1 cellular context compared by ENCODE assay signal in the genomic region with DNA sequence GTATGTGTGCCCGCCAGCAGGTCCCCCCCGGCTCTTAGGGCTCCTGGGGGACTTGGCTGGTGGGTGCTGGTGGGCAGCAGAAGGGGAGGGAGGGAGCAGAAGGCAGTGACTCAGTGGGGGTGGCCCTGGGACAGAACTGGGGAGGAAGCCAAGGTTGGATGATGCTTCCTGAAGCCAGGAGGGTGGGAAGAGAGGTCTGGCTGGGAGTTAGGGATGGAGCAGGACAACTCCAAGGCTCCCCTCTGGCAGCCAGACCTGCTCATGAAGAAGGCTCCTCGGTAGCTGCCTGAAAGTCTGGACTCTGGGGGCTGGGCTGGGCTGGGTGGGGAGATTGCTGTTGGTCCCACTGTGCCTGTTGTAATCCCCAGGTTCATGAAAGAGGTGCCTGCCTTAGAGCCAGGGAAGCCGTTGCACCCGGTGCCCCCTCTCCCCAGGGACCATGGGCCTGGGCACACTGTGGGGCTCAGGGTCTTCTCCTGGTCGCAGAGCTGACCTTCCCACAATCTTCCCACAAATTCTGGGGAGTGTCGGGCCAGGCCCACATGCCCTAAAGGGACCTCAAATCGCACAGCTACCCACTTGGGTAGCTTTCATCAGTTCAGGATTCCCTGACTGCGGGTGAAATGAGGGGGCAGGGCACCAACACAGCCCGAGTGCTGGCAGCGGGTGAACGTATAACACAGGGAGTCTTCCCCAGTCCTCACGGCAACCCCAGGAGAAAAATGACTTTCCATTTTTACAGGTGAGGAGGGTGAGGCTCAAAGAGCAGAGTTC.
A peak's percentile ranks its signal among the peaks of the same experiment; 100 is the strongest.
TF ChIP-seq lines count a peak whose summit lies in the region.

No MANE protein-coding gene starts in this region.

TF ChIP-seq in K562, 482 proteins besides CTCF, POLR2A, EP300 and RAD21 (continued from another document):
- TF ChIP-seq, protein P1, sequence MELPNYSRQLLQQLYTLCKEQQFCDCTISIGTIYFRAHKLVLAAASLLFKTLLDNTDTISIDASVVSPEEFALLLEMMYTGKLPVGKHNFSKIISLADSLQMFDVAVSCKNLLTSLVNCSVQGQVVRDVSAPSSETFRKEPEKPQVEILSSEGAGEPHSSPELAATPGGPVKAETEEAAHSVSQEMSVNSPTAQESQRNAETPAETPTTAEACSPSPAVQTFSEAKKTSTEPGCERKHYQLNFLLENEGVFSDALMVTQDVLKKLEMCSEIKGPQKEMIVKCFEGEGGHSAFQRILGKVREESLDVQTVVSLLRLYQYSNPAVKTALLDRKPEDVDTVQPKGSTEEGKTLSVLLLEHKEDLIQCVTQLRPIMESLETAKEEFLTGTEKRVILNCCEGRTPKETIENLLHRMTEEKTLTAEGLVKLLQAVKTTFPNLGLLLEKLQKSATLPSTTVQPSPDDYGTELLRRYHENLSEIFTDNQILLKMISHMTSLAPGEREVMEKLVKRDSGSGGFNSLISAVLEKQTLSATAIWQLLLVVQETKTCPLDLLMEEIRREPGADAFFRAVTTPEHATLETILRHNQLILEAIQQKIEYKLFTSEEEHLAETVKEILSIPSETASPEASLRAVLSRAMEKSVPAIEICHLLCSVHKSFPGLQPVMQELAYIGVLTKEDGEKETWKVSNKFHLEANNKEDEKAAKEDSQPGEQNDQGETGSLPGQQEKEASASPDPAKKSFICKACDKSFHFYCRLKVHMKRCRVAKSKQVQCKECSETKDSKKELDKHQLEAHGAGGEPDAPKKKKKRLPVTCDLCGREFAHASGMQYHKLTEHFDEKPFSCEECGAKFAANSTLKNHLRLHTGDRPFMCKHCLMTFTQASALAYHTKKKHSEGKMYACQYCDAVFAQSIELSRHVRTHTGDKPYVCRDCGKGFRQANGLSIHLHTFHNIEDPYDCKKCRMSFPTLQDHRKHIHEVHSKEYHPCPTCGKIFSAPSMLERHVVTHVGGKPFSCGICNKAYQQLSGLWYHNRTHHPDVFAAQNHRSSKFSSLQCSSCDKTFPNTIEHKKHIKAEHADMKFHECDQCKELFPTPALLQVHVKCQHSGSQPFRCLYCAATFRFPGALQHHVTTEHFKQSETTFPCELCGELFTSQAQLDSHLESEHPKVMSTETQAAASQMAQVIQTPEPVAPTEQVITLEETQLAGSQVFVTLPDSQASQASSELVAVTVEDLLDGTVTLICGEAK (IDR thresholded peaks at IDR 0.05), result 0 out of 2 replicates have a peak, but pooled peaks have one; percentile 32
- TF ChIP-seq, protein P1 (CRISPR knock-in tag; IDR thresholded peaks at IDR 0.05), result no peak
- no peak for TF ChIP-seq ZNF780A (CRISPR knock-in tag; IDR thresholded peaks at IDR 0.05)
- TF ChIP-seq, protein P2, sequence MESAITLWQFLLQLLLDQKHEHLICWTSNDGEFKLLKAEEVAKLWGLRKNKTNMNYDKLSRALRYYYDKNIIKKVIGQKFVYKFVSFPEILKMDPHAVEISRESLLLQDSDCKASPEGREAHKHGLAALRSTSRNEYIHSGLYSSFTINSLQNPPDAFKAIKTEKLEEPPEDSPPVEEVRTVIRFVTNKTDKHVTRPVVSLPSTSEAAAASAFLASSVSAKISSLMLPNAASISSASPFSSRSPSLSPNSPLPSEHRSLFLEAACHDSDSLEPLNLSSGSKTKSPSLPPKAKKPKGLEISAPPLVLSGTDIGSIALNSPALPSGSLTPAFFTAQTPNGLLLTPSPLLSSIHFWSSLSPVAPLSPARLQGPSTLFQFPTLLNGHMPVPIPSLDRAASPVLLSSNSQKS (CRISPR knock-in tag; IDR thresholded peaks at IDR 0.05), result no peak
- TF ChIP-seq ETV6 (IDR thresholded peaks at IDR 0.05; ENCODE audit: borderline replicate concordance in 1 of 2, low read depth in 2 of 2, low read length in 1 of 2), result no peak
- no peak for TF ChIP-seq ETV6 (CRISPR knock-in tag; IDR thresholded peaks at IDR 0.05; ENCODE audit: borderline replicate concordance)
- TF ChIP-seq NONO (IDR thresholded peaks at IDR 0.05; ENCODE audit: low read depth in 2 of 2, low read length in 1 of 2), result no peak
- TF ChIP-seq MCM2 (IDR thresholded peaks at IDR 0.05; ENCODE audit: low read depth), result no peak
- TF ChIP-seq NCOA1 (IDR thresholded peaks at IDR 0.05; ENCODE audit: low read depth), result no peak
- no peak for TF ChIP-seq WHSC1 (IDR thresholded peaks at IDR 0.05; ENCODE audit: low read length)
- TF ChIP-seq ZSCAN29 (IDR thresholded peaks at IDR 0.05), result no peak
- no peak for TF ChIP-seq RFX1 (IDR thresholded peaks at IDR 0.05)
- TF ChIP-seq HSF4 (CRISPR knock-in tag; IDR thresholded peaks at IDR 0.05; ENCODE audit: borderline replicate concordance), result no peak
- TF ChIP-seq MYBL2 (IDR thresholded peaks at IDR 0.05; ENCODE audit: low read depth), result no peak
- no peak for TF ChIP-seq MYBL2 (CRISPR knock-in tag; IDR thresholded peaks at IDR 0.05; ENCODE audit: borderline replicate concordance)
- no peak for TF ChIP-seq PHTF2 (CRISPR knock-in tag; IDR thresholded peaks at IDR 0.05)
- TF ChIP-seq, protein P3, sequence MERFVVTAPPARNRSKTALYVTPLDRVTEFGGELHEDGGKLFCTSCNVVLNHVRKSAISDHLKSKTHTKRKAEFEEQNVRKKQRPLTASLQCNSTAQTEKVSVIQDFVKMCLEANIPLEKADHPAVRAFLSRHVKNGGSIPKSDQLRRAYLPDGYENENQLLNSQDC (CRISPR knock-in tag; IDR thresholded peaks at IDR 0.05), result no peak
- 0 out of 2 replicates have a peak, but pooled peaks have one; percentile 28 for TF ChIP-seq CBFB (CRISPR knock-in tag; IDR thresholded peaks at IDR 0.05)
- no peak for TF ChIP-seq TCF7 (IDR thresholded peaks at IDR 0.05; ENCODE audit: borderline replicate concordance)
- TF ChIP-seq NR2C2 (CRISPR knock-in tag; IDR thresholded peaks at IDR 0.05), result no peak
- TF ChIP-seq NR2C2 (tag; IDR thresholded peaks at IDR 0.05), result no peak
- TF ChIP-seq FOXA3 (CRISPR knock-in tag; conservative IDR thresholded peaks at IDR 0.05 in 1 of 2, IDR thresholded peaks at IDR 0.05 in 1 of 2), result 0 out of 4 replicates have a peak, but pooled peaks of 1 of the 2 experiments have one; percentile 2
- TF ChIP-seq CBX3 (IDR thresholded peaks at IDR 0.05; ENCODE audit: borderline replicate concordance in 1 of 2, low read length in 2 of 2), result no peak
- TF ChIP-seq, protein P4, sequence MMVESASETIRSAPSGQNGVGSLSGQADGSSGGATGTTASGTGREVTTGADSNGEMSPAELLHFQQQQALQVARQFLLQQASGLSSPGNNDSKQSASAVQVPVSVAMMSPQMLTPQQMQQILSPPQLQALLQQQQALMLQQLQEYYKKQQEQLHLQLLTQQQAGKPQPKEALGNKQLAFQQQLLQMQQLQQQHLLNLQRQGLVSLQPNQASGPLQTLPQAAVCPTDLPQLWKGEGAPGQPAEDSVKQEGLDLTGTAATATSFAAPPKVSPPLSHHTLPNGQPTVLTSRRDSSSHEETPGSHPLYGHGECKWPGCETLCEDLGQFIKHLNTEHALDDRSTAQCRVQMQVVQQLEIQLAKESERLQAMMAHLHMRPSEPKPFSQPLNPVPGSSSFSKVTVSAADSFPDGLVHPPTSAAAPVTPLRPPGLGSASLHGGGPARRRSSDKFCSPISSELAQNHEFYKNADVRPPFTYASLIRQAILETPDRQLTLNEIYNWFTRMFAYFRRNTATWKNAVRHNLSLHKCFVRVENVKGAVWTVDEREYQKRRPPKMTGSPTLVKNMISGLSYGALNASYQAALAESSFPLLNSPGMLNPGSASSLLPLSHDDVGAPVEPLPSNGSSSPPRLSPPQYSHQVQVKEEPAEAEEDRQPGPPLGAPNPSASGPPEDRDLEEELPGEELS (CRISPR knock-in tag; IDR thresholded peaks at IDR 0.05; ENCODE audit: borderline replicate concordance), result 0 out of 2 replicates have a peak, but pooled peaks have one; percentile 49
TF ChIP-seq in K562: peak in this region for 10.
